In the genomic region with DNA sequence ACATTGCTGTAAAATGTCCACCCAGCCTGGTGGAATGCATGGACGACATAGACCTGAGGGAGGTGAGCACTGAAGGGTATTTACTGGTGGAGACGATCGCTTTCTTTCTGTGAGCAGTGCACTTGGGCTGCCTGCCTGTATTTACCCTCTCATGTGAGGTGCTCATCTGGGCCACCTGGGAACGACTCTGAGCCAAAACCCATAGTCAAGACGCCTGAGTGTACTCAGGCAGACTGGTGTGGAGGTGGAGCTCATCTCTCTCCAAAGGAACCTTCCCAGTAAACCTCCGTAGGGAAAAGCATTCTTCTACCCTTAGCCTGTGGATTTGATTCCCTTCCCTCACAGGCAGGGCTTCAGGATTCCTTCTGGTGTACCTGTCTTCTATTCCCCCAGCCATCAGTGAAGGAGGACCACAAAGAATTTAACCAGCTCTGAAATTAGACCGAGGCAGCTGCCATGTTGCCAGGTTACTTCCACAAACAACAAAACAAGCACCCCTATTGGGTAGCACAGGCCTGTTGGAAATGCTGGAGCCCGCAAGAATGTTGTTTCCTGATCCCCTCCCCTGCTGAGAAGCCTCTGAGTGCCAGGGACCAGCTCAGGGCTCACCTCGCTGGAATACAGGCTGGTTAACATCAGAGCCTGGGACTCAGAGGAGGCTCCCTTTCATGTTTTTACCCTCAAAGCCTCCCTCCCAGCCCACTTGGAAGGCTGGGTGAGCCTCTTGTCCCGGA, we compare ENCODE assay signal across 9 cellular contexts. TPM values are rescaled to one million over a fixed set of nuclear protein-coding genes. Genes with fewer than 3 reads are reported as not detected.
DNase-seq lines count a peak whose midpoint lies in the region; ATAC-seq and TF ChIP-seq lines count a peak whose summit lies in the region.
"Had no signal": no experiment of that assay in that cellular context is flagged by ENCODE, and none has a peak within 500 bp of the region (broad histone marks: within the 10 kb centered on the region; RNA-seq: fewer than 3 reads in every experiment).

No MANE protein-coding gene starts in this region.

- H3K27me3 Mint-ChIP-seq in neural crest cell (ENCODE audit: low read depth): no peaks in the 10 kb centered on the region

- TF ChIP-seq CTCF in fibroblast of pulmonary artery (IDR thresholded peaks at IDR 0.05; ENCODE audit: low read length, missing control alignments) (no peak), neural crest cell (conservative IDR thresholded peaks at IDR 0.05) (no peak)

- no peak for ATAC-seq in GM21786 (IDR thresholded peaks at IDR 0.05; ENCODE audit: unreplicated experiment)
- ATAC-seq: activated T-cell treated with anti-CD3 and anti-CD28 coated beads, Interleukin-2, amount 50 U/mL, for 4 hours had no signal

- H3K9me3 Mint-ChIP-seq in neural crest cell: peaks cover 4% of the 10 kb centered on the region
- H3K9me3 Mint-ChIP-seq: activated T-cell treated with anti-CD3 and anti-CD28 coated beads, Interleukin-2, amount 50 U/mL, for 4 hours had no signal

- H3K4me3 ChIP-seq in fibroblast of pulmonary artery (replicated peaks; ENCODE audit: low read depth, low read length): no peak overlapping the region

- no peak overlapping the region for H3K4me3 Mint-ChIP-seq in neural crest cell
- H3K4me3 Mint-ChIP-seq: activated T-cell treated with anti-CD3 and anti-CD28 coated beads, Interleukin-2, amount 50 U/mL, for 4 hours had no signal

- peaks cover 4% of the 10 kb centered on the region for H3K36me3 Mint-ChIP-seq in neural crest cell (ENCODE audit: low read depth)

- DNase-seq in EH (ENCODE audit: low read depth) (peak; percentile 30), NCI-H2196 (lab: John Stamatoyannopoulos, UW; ENCODE audit: unreplicated experiment) (peak; percentile 93), fibroblast of pulmonary artery (ENCODE audit: low read depth) (peak; percentile 35), neural crest cell (ENCODE audit: low read depth, low spot score) (no peak), activated T-cell treated with anti-CD3 and anti-CD28 coated beads for 4 hours (no peak), mucosa of gallbladder (ENCODE audit: low spot score) (no peak), GOT3 (lab: John Stamatoyannopoulos, UW) (no peak)
- DNase-seq: activated T-cell treated with anti-CD3 and anti-CD28 coated beads, Interleukin-2, amount 50 U/mL, for 4 hours had no signal

- peaks cover 7% of the 10 kb centered on the region for H3K4me1 Mint-ChIP-seq in neural crest cell

- H3K27ac Mint-ChIP-seq in neural crest cell (ENCODE audit: unreplicated experiment): peak overlapping the region; percentile 58

RNA-seq across cellular contexts. Expression of gene TXNDC2, which starts 47.5 kb away (rescaled TPM):
- total RNA-seq in neural crest cell (not detected in 2 replicates), mucosa of gallbladder (not detected)
- total RNA-seq: activated T-cell treated with anti-CD3 and anti-CD28 coated beads, Interleukin-2, amount 50 U/mL, for 4 hours had no signal

Comparison
In these comparisons a context has a peak if more than half of its experiments do, and no peak if none do; other contexts are left out.
1. DNase-seq: peak in EH (single experiment), NCI-H2196 (single experiment) and fibroblast of pulmonary artery (single experiment); none in neural crest cell (single experiment), activated T-cell treated with anti-CD3 and anti-CD28 coated beads for 4 hours (single experiment), mucosa of gallbladder (single experiment) and GOT3 (single experiment).